11 cellular contexts compared by ENCODE assay signal in genomic region chr16:81466351-81466960, GRCh38. TPM values are rescaled to one million over a fixed set of nuclear protein-coding genes. Genes with fewer than 3 reads are reported as not detected.
A peak's percentile ranks its signal among the peaks of the same experiment; 100 is the strongest.
DNase-seq lines count a peak whose midpoint lies in the region; ATAC-seq and TF ChIP-seq lines count a peak whose summit lies in the region.
"Had no signal": no experiment of that assay in that cellular context is flagged by ENCODE, and none has a peak within 500 bp of the region (broad histone marks: within the 10 kb centered on the region; RNA-seq: fewer than 3 reads in every experiment).

No MANE protein-coding gene starts in this region.

- WGBS in sigmoid colon, 2 donors, result 46 to 71% methylated on average over 7 of the region's 7 CpGs

- no peak for TF ChIP-seq POLR2A in sigmoid colon (IDR thresholded peaks at IDR 0.05)

- H3K4me3 ChIP-seq in sigmoid colon, result no peak overlapping the region
- H3K4me3 ChIP-seq: skin epidermis had no signal

- H3K27ac ChIP-seq in sigmoid colon, result no peak overlapping the region

- ATAC-seq in natural killer cell treated with Interleukin-12 subunit alpha and Interleukin-12 subunit beta and Interleukin-15 and Interleukin-18, amount 100 ng/mL, for 72 hours, result no peak

- no peaks in the 10 kb centered on the region for H3K36me3 ChIP-seq in sigmoid colon

- H3K4me3 Mint-ChIP-seq in CD14-positive monocyte (no peak overlapping the region), IgD-negative memory B cell (peak overlapping the region in 1 of 4 donors; percentile 11)
- H3K4me3 Mint-ChIP-seq in dendritic cell treated with granulocyte-macrophage colony-stimulating factor and Interleukin-4, amounts not matched to agents 40 ng/mL and 50 ng/mL, for 4 days, result no peak overlapping the region
- H3K4me3 Mint-ChIP-seq in natural killer cell treated with Interleukin-12 subunit alpha and Interleukin-12 subunit beta and Interleukin-15 and Interleukin-18, amount 100 ng/mL, for 72 hours, result no peak overlapping the region

- DNase-seq in CD14-positive monocyte (ENCODE audit: low spot score) (no peak), sigmoid colon (no peak), AG08396 (ENCODE audit: low spot score) (no peak)
- no peak for DNase-seq in natural killer cell treated with Interleukin-12 subunit alpha and Interleukin-12 subunit beta and Interleukin-15 and Interleukin-18, amount 100 ng/mL, for 72 hours (ENCODE audit: low spot score)
- no peak for DNase-seq in stimulated activated CD8-positive, alpha-beta memory T cell treated with anti-CD3 and anti-CD28 coated beads, Interleukin-4, amount 100 ng/mL, for 48 hours
- DNase-seq in stimulated activated CD4-positive, alpha-beta T cell treated with anti-CD3 and anti-CD28 coated beads, Interleukin-12 subunit alpha, Interleukin-12 subunit beta, amount 100 ng/mL, for 4 hours, result no peak
- DNase-seq: NCI-H2081 treated with DMSO at 0.1 percent for 48 hours, T1000 had no signal

- TF ChIP-seq CTCF in CD14-positive monocyte (IDR thresholded peaks at IDR 0.05) (no peak), sigmoid colon (IDR thresholded peaks at IDR 0.05) (no peak)

- H3K36me3 Mint-ChIP-seq in CD14-positive monocyte (peaks cover 41 to 47% of the 10 kb centered on the region in 2 donors), IgD-negative memory B cell (peaks cover 3% of the 10 kb centered on the region)
- H3K36me3 Mint-ChIP-seq in dendritic cell treated with granulocyte-macrophage colony-stimulating factor and Interleukin-4, amounts not matched to agents 40 ng/mL and 50 ng/mL, for 4 days (ENCODE audit: low read depth), result peaks cover 50% of the 10 kb centered on the region
- no peaks in the 10 kb centered on the region for H3K36me3 Mint-ChIP-seq in natural killer cell treated with Interleukin-12 subunit alpha and Interleukin-12 subunit beta and Interleukin-15 and Interleukin-18, amount 100 ng/mL, for 72 hours

- peak overlapping the region; percentile 57 to 92 (median 87) for H3K27ac Mint-ChIP-seq in CD14-positive monocyte
- peak overlapping the region in 2 of 3 donors; percentile 41 to 69 for H3K27ac Mint-ChIP-seq in IgD-negative memory B cell
- H3K27ac Mint-ChIP-seq in dendritic cell treated with granulocyte-macrophage colony-stimulating factor and Interleukin-4, amounts not matched to agents 40 ng/mL and 50 ng/mL, for 4 days, result peak overlapping the region; percentile 87
- peak overlapping the region; percentile 48 to 76 for H3K27ac Mint-ChIP-seq in natural killer cell treated with Interleukin-12 subunit alpha and Interleukin-12 subunit beta and Interleukin-15 and Interleukin-18, amount 100 ng/mL, for 72 hours

- no peaks in the 10 kb centered on the region for H3K9me3 Mint-ChIP-seq in CD14-positive monocyte
- H3K9me3 Mint-ChIP-seq in IgD-negative memory B cell, result no peaks in the 10 kb centered on the region
- H3K9me3 Mint-ChIP-seq in dendritic cell treated with granulocyte-macrophage colony-stimulating factor and Interleukin-4, amounts not matched to agents 40 ng/mL and 50 ng/mL, for 4 days, result no peaks in the 10 kb centered on the region
- no peaks in the 10 kb centered on the region for H3K9me3 Mint-ChIP-seq in natural killer cell treated with Interleukin-12 subunit alpha and Interleukin-12 subunit beta and Interleukin-15 and Interleukin-18, amount 100 ng/mL, for 72 hours

- no peak for TF ChIP-seq EP300 in sigmoid colon (IDR thresholded peaks at IDR 0.05)

- H3K4me1 ChIP-seq in sigmoid colon, result peaks cover 0 to 35% (median 11%) of the 10 kb centered on the region in 4 donors

- H3K4me1 Mint-ChIP-seq in CD14-positive monocyte, result peaks cover 91% of the 10 kb centered on the region
- peaks cover 35 to 54% (median 49%) of the 10 kb centered on the region in 3 donors for H3K4me1 Mint-ChIP-seq in IgD-negative memory B cell
- peaks cover 96% of the 10 kb centered on the region for H3K4me1 Mint-ChIP-seq in dendritic cell treated with granulocyte-macrophage colony-stimulating factor and Interleukin-4, amounts not matched to agents 40 ng/mL and 50 ng/mL, for 4 days (ENCODE audit: low read depth)
- H3K4me1 Mint-ChIP-seq in natural killer cell treated with Interleukin-12 subunit alpha and Interleukin-12 subunit beta and Interleukin-15 and Interleukin-18, amount 100 ng/mL, for 72 hours (ENCODE audit: low read depth in 2 of 2), result peaks cover 61 to 67% of the 10 kb centered on the region in 2 donors

- intact Hi-C loops in CD14-positive monocyte (cut with micrococcal nuclease), result loop anchor here in 1 of 2 donors (5.0 kb wide), 1 partner anchor 36 kb away; no protein-coding TSS in a partner anchor
- intact Hi-C loops in dendritic cell treated with granulocyte-macrophage colony-stimulating factor and Interleukin-4, amounts not matched to agents 40 ng/mL and 50 ng/mL, for 4 days (cut with micrococcal nuclease), result no loop called here
- intact Hi-C loops in sigmoid colon (cut with DNase I), result no loop called here

- H3K27me3 Mint-ChIP-seq in CD14-positive monocyte (ENCODE audit: low read depth in 3 of 3) (peaks cover 0 to 3% (median 0%) of the 10 kb centered on the region in 3 donors), IgD-negative memory B cell (no peaks in the 10 kb centered on the region)
- H3K27me3 Mint-ChIP-seq in dendritic cell treated with granulocyte-macrophage colony-stimulating factor and Interleukin-4, amounts not matched to agents 40 ng/mL and 50 ng/mL, for 4 days, result no peaks in the 10 kb centered on the region
- H3K27me3 Mint-ChIP-seq in natural killer cell treated with Interleukin-12 subunit alpha and Interleukin-12 subunit beta and Interleukin-15 and Interleukin-18, amount 100 ng/mL, for 72 hours, result no peaks in the 10 kb centered on the region

- no peaks in the 10 kb centered on the region for H3K27me3 ChIP-seq in sigmoid colon

- no peaks in the 10 kb centered on the region for H3K9me3 ChIP-seq in sigmoid colon

RNA-seq across cellular contexts. Expression of gene CMIP, which starts 21.8 kb away (rescaled TPM):
- polyA plus RNA-seq in CD14-positive monocyte (under 1 TPM; 0.85 to 0.93 TPM), IgD-negative memory B cell (1.4 TPM), sigmoid colon (10 to 100 TPM; 20.4 to 60.3 (median 40.7) TPM)
- 10 to 100 TPM; 48.0 to 57.6 TPM for total RNA-seq in natural killer cell treated with Interleukin-12 subunit alpha and Interleukin-12 subunit beta and Interleukin-15 and Interleukin-18, amount 100 ng/mL, for 72 hours
- total RNA-seq in sigmoid colon, result 10 to 100 TPM; 11.0 to 30.3 (median 15.9) TPM
